27 cellular contexts compared by ENCODE assay signal in the genomic region with DNA sequence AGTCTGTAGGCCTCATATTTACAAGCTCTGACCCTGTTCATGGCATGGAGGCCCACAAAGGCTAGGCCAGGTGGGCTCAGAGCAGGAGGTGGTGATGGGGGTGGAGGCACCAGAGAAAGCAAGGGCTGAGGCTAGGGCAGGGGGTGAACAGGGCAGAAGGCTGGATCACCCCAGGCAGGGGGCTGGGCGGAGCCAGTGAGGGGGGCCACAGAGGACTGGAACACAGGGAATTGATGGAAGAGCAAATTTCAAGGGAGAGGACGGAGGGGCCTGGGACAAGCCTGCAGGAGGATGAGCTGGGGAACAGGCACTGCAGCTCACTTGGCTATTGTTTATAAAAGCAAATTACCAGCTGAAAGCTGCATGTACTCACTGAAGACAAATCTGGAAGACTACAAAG. TPM values are rescaled to one million over a fixed set of nuclear protein-coding genes. Genes with fewer than 3 reads are reported as not detected.
"Had no signal": no experiment of that assay in that cellular context is flagged by ENCODE, and none has a peak within 500 bp of the region (broad histone marks: within the 10 kb centered on the region; RNA-seq: fewer than 3 reads in every experiment).

No MANE protein-coding gene starts in this region.

- H3K27ac ChIP-seq: SK-N-MC had no signal

- ATAC-seq: activated T-cell treated with anti-CD3 and anti-CD28 coated beads, Interleukin-2, amount 50 U/mL, for 72 hours; Panc1; Right ventricle myocardium inferior; T-cell had no signal

- H3K4me3 ChIP-seq: SK-N-MC had no signal

- FAIRE-seq: TTC549 had no signal

- DNase-seq: activated CD4-positive, alpha-beta memory T cell treated with anti-CD3 and anti-CD28 coated beads for 36 hours; activated CD4-positive, alpha-beta T cell treated with anti-CD3 and anti-CD28 coated beads, Interleukin-2, amount 10 ng/mL, durations not matched to agents 7 days and 5 days; activated CD4-positive, CD25-positive, alpha-beta regulatory T cell; activated gamma-delta T cell treated with Interleukin-2 at 50 U/mL for 16 hours; activated naive CD4-positive, alpha-beta T cell treated with anti-CD3 and anti-CD28 coated beads, Interleukin-2, amount 10 ng/mL, durations not matched to agents 7 days and 5 days; activated naive CD8-positive, alpha-beta T cell treated with anti-CD3 and anti-CD28 coated beads for 36 hours; activated T-cell treated with anti-CD3 and anti-CD28 coated beads, Interleukin-2, amount 50 U/mL, for 72 hours; KG1; MV-4-11; NCI-H1092 treated with DMSO at 0.1 percent for 48 hours; NCI-H1417 treated with DMSO at 0.1 percent for 48 hours; NCI-H1694; NCI-H2029; NCI-H446; NCI-H524; NCI-H774; NK-92 treated with Interleukin-12 subunit alpha and Interleukin-12 subunit beta, amount 100 ng/mL, for 24 hours; OCI-M1; RPMI8226; T-cell; T-helper 2 cell; T1000 had no signal

RNA-seq across cellular contexts. Expression of gene TNFAIP8L3, which starts 11.1 kb away (rescaled TPM):
- total RNA-seq: activated CD4-positive, alpha-beta T cell treated with anti-CD3 and anti-CD28 coated beads, Interleukin-2, amount 10 ng/mL, durations not matched to agents 7 days and 5 days; T-cell had no signal
- polyA plus RNA-seq: IgD-negative memory B cell had no signal
